8 cellular contexts compared by ENCODE assay signal in the genomic region with DNA sequence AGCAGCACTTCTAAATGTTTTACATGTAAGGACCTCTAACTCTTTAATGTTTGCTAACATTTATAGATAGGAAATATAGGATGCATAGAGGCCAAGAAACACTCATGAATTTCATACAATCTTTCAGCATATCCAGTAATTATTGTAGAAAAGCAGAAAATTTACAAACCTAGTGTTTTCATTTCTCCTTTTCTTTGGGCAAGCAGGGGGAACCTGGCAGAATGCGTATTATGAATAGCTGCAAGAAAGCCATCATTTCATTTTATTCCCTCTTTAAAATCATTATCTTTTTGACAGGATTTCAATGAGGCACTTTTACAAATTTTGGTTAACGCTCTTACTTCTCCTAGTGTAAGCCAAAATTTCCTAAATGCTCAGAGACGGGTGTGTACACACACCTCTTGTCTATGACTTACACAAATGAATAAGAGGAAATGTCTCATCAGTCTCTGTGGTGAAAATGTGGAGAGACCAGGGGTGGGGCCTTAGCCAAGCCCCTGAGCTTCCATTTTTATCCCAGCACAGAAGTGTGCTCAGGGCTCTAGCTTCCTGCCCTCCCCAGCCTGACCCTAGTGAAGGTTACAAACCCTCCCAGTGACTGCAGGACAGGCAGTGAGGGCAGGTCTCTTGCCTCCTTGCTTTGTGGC.
DNase-seq lines count a peak whose midpoint lies in the region; ATAC-seq, FAIRE-seq and TF ChIP-seq lines count a peak whose summit lies in the region.

No MANE protein-coding gene starts in this region.

- CTCF ChIA-PET in HepG2 (lab: Yijun Ruan, JAX; ENCODE audit: low intra/inter-chr PET ratio, low total read pairs), result no interaction called here

- TF ChIP-seq RAD21 in HepG2 (CRISPR knock-in tag; IDR thresholded peaks at IDR 0.05), result no peak

- TF ChIP-seq EP300 in HepG2 (IDR thresholded peaks at IDR 0.05; ENCODE audit: low read depth in 2 of 2, low read length in 2 of 2) (no peak), HepG2 (CRISPR knock-in tag; IDR thresholded peaks at IDR 0.05; ENCODE audit: borderline replicate concordance) (no peak)

- no peak overlapping the region for H3K4me2 ChIP-seq in HepG2 (ENCODE audit: low read depth, low read length)

- WGBS in right lobe of liver (ENCODE audit: insufficient coverage, low coverage, low lambda C conversion rate, missing lambda C conversion rate), result 48% methylated on average over 3 of the region's 3 CpGs
- WGBS in HepG2 (ENCODE audit: low lambda C conversion rate), result 54% methylated on average over 3 of the region's 3 CpGs

- intact Hi-C loops in right lobe of liver (cut with DNase I), result no loop called here
- intact Hi-C loops in HepG2 (cut with micrococcal nuclease; ENCODE audit: unreplicated experiment), result no loop called here

- no peak for FAIRE-seq in HepG2 (lab: Jason Lieb, UNC)

- POLR2A ChIA-PET in HepG2 (lab: Yijun Ruan, JAX), result no interaction called here

- H3K4me1 ChIP-seq in right lobe of liver (no peaks in the 10 kb centered on the region), HepG2 (ENCODE audit: insufficient read depth, low read length) (no peaks in the 10 kb centered on the region)

- no peaks in the 10 kb centered on the region for H3K27me3 ChIP-seq in right lobe of liver
- no peaks in the 10 kb centered on the region for H3K27me3 ChIP-seq in HepG2 (ENCODE audit: control insufficient read depth in 1 of 2, insufficient read depth in 2 of 2, low read length in 2 of 2)

- TF ChIP-seq CTCF in right lobe of liver (IDR thresholded peaks at IDR 0.05) (no peak), HepG2 (CRISPR knock-in tag; IDR thresholded peaks at IDR 0.05) (no peak)

- no peaks in the 10 kb centered on the region for H3K79me2 ChIP-seq in HepG2 (ENCODE audit: insufficient read depth, low read length)

- H3K27ac ChIP-seq in right lobe of liver (no peak overlapping the region), HepG2 (ENCODE audit: extremely low read length, insufficient read depth, low read length) (no peak overlapping the region)

- DNase-seq in right lobe of liver (no peak), HepG2 (ENCODE audit: low spot score) (no peak), HT1080 (ENCODE audit: low read depth) (peak; percentile 93), activated T-cell treated with anti-CD3 and anti-CD28 coated beads for 48 hours (ENCODE audit: low read depth) (peak; percentile 66), iris pigment epithelial cell (ENCODE audit: low read depth) (peak; percentile 56), AG08396 (ENCODE audit: low spot score) (no peak), NCI-H1092 treated with DMSO at 0.1 percent for 48 hours (lab: John Stamatoyannopoulos, UW) (no peak)
- DNase-seq in stimulated activated naive B cell treated with anti-CD40 and anti-IgM and Interleukin-4, amounts not matched to agents 10 μg/mL and 1 μg/mL and 100 μg/mL, for 72 hours, result peak; percentile 57

- H3K9me3 ChIP-seq in right lobe of liver (no peaks in the 10 kb centered on the region), HepG2 (ENCODE audit: low read length) (no peaks in the 10 kb centered on the region)

- H3K4me1 Mint-ChIP-seq in stimulated activated naive B cell treated with anti-CD40 and anti-IgM and Interleukin-4, amounts not matched to agents 10 μg/mL and 1 μg/mL and 100 μg/mL, for 72 hours, result peaks cover 51 to 61% of the 10 kb centered on the region in 2 donors

- in situ Hi-C loops in HepG2 (cut with HindIII; ENCODE audit: extremely low pct_ligation_motif_present, low pct_unique_long_range_greater_than_20kb), result no loop called here

- H3K27me3 Mint-ChIP-seq in stimulated activated naive B cell treated with anti-CD40 and anti-IgM and Interleukin-4, amounts not matched to agents 10 μg/mL and 1 μg/mL and 100 μg/mL, for 72 hours, result no peaks in the 10 kb centered on the region

- H3K4me3 ChIP-seq in right lobe of liver (no peak overlapping the region), HepG2 (replicated peaks in 1 of 3; ENCODE audit: insufficient read depth in 1 of 3, low read depth in 2 of 3, low read length in 3 of 3) (no peak overlapping the region)

- TF ChIP-seq POLR2A in right lobe of liver (IDR thresholded peaks at IDR 0.05), result no peak
- no peak for TF ChIP-seq POLR2A in HepG2 (IDR thresholded peaks at IDR 0.05; ENCODE audit: insufficient read depth in 1 of 2, low read depth in 2 of 2, low read length in 2 of 2)

- peaks cover 7 to 10% of the 10 kb centered on the region in 2 donors for H3K9me3 Mint-ChIP-seq in stimulated activated naive B cell treated with anti-CD40 and anti-IgM and Interleukin-4, amounts not matched to agents 10 μg/mL and 1 μg/mL and 100 μg/mL, for 72 hours

- no peaks in the 10 kb centered on the region for H4K20me1 ChIP-seq in HepG2 (ENCODE audit: insufficient read depth, low read length)

- peaks cover 8 to 33% of the 10 kb centered on the region in 2 donors for H3K36me3 Mint-ChIP-seq in stimulated activated naive B cell treated with anti-CD40 and anti-IgM and Interleukin-4, amounts not matched to agents 10 μg/mL and 1 μg/mL and 100 μg/mL, for 72 hours

- H3K36me3 ChIP-seq in right lobe of liver (no peaks in the 10 kb centered on the region), HepG2 (replicated peaks in 1 of 2; ENCODE audit: control insufficient read depth in 1 of 2, insufficient read depth in 2 of 2, low read length in 2 of 2) (no peaks in the 10 kb centered on the region)

- no peak overlapping the region for H2AFZ ChIP-seq in HepG2 (ENCODE audit: low read length)

- no peak overlapping the region for H3K9ac ChIP-seq in HepG2 (ENCODE audit: insufficient read depth, low read depth, low read length)

- BruUV-seq in HepG2 (replicated peaks; lab: Mats Ljungman, UMichigan), result no TSS peak

- peak; percentile 56 to 72 (median 68) for ATAC-seq in right lobe of liver
- no peak for ATAC-seq in HepG2
- ATAC-seq in stimulated activated naive B cell treated with anti-CD40 and anti-IgM and Interleukin-4, amounts not matched to agents 10 μg/mL and 1 μg/mL and 100 μg/mL, for 72 hours (replicated peaks), result peak; percentile 93 to 94

- H3K4me3 Mint-ChIP-seq in stimulated activated naive B cell treated with anti-CD40 and anti-IgM and Interleukin-4, amounts not matched to agents 10 μg/mL and 1 μg/mL and 100 μg/mL, for 72 hours, result peak overlapping the region; percentile 72 to 77

- H3K27ac Mint-ChIP-seq in stimulated activated naive B cell treated with anti-CD40 and anti-IgM and Interleukin-4, amounts not matched to agents 10 μg/mL and 1 μg/mL and 100 μg/mL, for 72 hours, result peak overlapping the region; percentile 98

TF ChIP-seq in HepG2, 621 proteins besides CTCF, POLR2A, EP300 and RAD21:
- TF ChIP-seq GZF1 (CRISPR knock-in tag; IDR thresholded peaks at IDR 0.05) (no peak), ZNF20 (CRISPR knock-in tag; IDR thresholded peaks at IDR 0.05) (no peak), ZNF33A (CRISPR knock-in tag; IDR thresholded peaks at IDR 0.05; ENCODE audit: borderline replicate concordance) (no peak), TEAD3 (CRISPR knock-in tag; optimal IDR thresholded peaks at IDR 0.05; ENCODE audit: borderline replicate concordance) (no peak), ZNF501 (CRISPR knock-in tag; IDR thresholded peaks at IDR 0.05) (no peak), ATRX (CRISPR knock-in tag; IDR thresholded peaks at IDR 0.05; ENCODE audit: borderline replicate concordance) (no peak), HES4 (CRISPR knock-in tag; IDR thresholded peaks at IDR 0.05; ENCODE audit: borderline replicate concordance) (no peak), ZNF614 (CRISPR knock-in tag; IDR thresholded peaks at IDR 0.05; ENCODE audit: borderline replicate concordance) (no peak), CHD2 (IDR thresholded peaks at IDR 0.05; ENCODE audit: low read depth, low read length) (no peak), RAD51 (IDR thresholded peaks at IDR 0.05; ENCODE audit: borderline replicate concordance) (no peak), ZZZ3 (CRISPR knock-in tag; IDR thresholded peaks at IDR 0.05; ENCODE audit: borderline replicate concordance) (no peak), PHF21A (CRISPR knock-in tag; IDR thresholded peaks at IDR 0.05) (no peak)
- TF ChIP-seq, protein P1, sequence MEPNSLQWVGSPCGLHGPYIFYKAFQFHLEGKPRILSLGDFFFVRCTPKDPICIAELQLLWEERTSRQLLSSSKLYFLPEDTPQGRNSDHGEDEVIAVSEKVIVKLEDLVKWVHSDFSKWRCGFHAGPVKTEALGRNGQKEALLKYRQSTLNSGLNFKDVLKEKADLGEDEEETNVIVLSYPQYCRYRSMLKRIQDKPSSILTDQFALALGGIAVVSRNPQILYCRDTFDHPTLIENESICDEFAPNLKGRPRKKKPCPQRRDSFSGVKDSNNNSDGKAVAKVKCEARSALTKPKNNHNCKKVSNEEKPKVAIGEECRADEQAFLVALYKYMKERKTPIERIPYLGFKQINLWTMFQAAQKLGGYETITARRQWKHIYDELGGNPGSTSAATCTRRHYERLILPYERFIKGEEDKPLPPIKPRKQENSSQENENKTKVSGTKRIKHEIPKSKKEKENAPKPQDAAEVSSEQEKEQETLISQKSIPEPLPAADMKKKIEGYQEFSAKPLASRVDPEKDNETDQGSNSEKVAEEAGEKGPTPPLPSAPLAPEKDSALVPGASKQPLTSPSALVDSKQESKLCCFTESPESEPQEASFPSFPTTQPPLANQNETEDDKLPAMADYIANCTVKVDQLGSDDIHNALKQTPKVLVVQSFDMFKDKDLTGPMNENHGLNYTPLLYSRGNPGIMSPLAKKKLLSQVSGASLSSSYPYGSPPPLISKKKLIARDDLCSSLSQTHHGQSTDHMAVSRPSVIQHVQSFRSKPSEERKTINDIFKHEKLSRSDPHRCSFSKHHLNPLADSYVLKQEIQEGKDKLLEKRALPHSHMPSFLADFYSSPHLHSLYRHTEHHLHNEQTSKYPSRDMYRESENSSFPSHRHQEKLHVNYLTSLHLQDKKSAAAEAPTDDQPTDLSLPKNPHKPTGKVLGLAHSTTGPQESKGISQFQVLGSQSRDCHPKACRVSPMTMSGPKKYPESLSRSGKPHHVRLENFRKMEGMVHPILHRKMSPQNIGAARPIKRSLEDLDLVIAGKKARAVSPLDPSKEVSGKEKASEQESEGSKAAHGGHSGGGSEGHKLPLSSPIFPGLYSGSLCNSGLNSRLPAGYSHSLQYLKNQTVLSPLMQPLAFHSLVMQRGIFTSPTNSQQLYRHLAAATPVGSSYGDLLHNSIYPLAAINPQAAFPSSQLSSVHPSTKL (CRISPR knock-in tag; IDR thresholded peaks at IDR 0.05), result no peak
- TF ChIP-seq, protein P2, sequence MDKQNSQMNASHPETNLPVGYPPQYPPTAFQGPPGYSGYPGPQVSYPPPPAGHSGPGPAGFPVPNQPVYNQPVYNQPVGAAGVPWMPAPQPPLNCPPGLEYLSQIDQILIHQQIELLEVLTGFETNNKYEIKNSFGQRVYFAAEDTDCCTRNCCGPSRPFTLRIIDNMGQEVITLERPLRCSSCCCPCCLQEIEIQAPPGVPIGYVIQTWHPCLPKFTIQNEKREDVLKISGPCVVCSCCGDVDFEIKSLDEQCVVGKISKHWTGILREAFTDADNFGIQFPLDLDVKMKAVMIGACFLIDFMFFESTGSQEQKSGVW (CRISPR knock-in tag; IDR thresholded peaks at IDR 0.05; ENCODE audit: borderline replicate concordance), result no peak

Comparison
In these comparisons a context has a peak if more than half of its experiments do, and no peak if none do; other contexts are left out.
1. DNase-seq: peak in HT1080 (single experiment), activated T-cell treated with anti-CD3 and anti-CD28 coated beads for 48 hours (single experiment), iris pigment epithelial cell (single experiment) and stimulated activated naive B cell treated with anti-CD40 and anti-IgM and Interleukin-4, amounts not matched to agents 10 μg/mL and 1 μg/mL and 100 μg/mL, for 72 hours (single experiment); none in right lobe of liver (0 of 3), HepG2 (single experiment), AG08396 (single experiment) and NCI-H1092 treated with DMSO at 0.1 percent for 48 hours (single experiment).